ENCODE assay signal across 2 cellular contexts in genomic region chr11:46726206-46726862, GRCh38.
TF ChIP-seq lines count a peak whose summit lies in the region.

No MANE protein-coding gene starts in this region.

TF ChIP-seq in WTC11, 78 proteins besides CTCF, POLR2A, EP300 and RAD21:
- TF ChIP-seq ZNF423 (CRISPR knock-in tag; IDR thresholded peaks at IDR 0.05) = no peak
- TF ChIP-seq IRF1 (CRISPR knock-in tag; IDR thresholded peaks at IDR 0.05) = 0 out of 2 replicates have a peak, but pooled peaks have one; percentile 26
- no peak for TF ChIP-seq FOXJ3 (CRISPR knock-in tag; IDR thresholded peaks at IDR 0.05; ENCODE audit: borderline replicate concordance)
- no peak for TF ChIP-seq ZNF232 (CRISPR knock-in tag; IDR thresholded peaks at IDR 0.05)
- no peak for TF ChIP-seq PRRX2 (CRISPR knock-in tag; IDR thresholded peaks at IDR 0.05)
- peak; percentile 51; the same call in 1 of the 2 replicates for TF ChIP-seq GTF2I (CRISPR knock-in tag; conservative IDR thresholded peaks at IDR 0.05)
- no peak for TF ChIP-seq GABPB1 (CRISPR knock-in tag; IDR thresholded peaks at IDR 0.05)

TF ChIP-seq in HepG2, 621 proteins besides CTCF, POLR2A, EP300 and RAD21:
- no peak for TF ChIP-seq MAFK (conservative IDR thresholded peaks at IDR 0.05 in 1 of 2, IDR thresholded peaks at IDR 0.05 in 1 of 2; ENCODE audit: low read length in 2 of 2)
- 0 out of 2 replicates have a peak, but pooled peaks have one; percentile 22 for TF ChIP-seq SRY (CRISPR knock-in tag; IDR thresholded peaks at IDR 0.05)
- TF ChIP-seq HMGXB3 (CRISPR knock-in tag; IDR thresholded peaks at IDR 0.05; ENCODE audit: borderline replicate concordance) = 0 out of 2 replicates have a peak, but pooled peaks have one; percentile 19
- TF ChIP-seq ELF1 (CRISPR knock-in tag; IDR thresholded peaks at IDR 0.05) = no peak
- TF ChIP-seq RORA (CRISPR knock-in tag; IDR thresholded peaks at IDR 0.05) = no peak
- no peak for TF ChIP-seq ZBTB26 (CRISPR knock-in tag; IDR thresholded peaks at IDR 0.05; ENCODE audit: borderline replicate concordance)
- 0 out of 2 replicates have a peak, but pooled peaks have one; percentile 15 for TF ChIP-seq FOXC1 (CRISPR knock-in tag; IDR thresholded peaks at IDR 0.05; ENCODE audit: borderline replicate concordance)
- no peak for TF ChIP-seq ATAD3A (CRISPR knock-in tag; IDR thresholded peaks at IDR 0.05)
- 0 out of 2 replicates have a peak, but pooled peaks have one; percentile 44 for TF ChIP-seq CSRNP1 (CRISPR knock-in tag; IDR thresholded peaks at IDR 0.05)
- TF ChIP-seq RBM22 (optimal IDR thresholded peaks at IDR 0.05; ENCODE audit: low read length) = no peak
- TF ChIP-seq ZNF687 (CRISPR knock-in tag; IDR thresholded peaks at IDR 0.05) = peak; percentile 24; the same call in 1 of the 2 replicates
- TF ChIP-seq AGO2 (optimal IDR thresholded peaks at IDR 0.05; ENCODE audit: low read depth, low read length) = peak; percentile 90
- TF ChIP-seq PCBP2 (optimal IDR thresholded peaks at IDR 0.05; ENCODE audit: low read depth, low read length, poor library complexity, severe bottlenecking) = no peak
- no peak for TF ChIP-seq ZNF430 (CRISPR knock-in tag; IDR thresholded peaks at IDR 0.05)
- TF ChIP-seq SRSF1 (optimal IDR thresholded peaks at IDR 0.05; ENCODE audit: low read depth, low read length) = no peak
- peak; percentile 2; the same call in 1 of the 2 replicates for TF ChIP-seq NRL (CRISPR knock-in tag; IDR thresholded peaks at IDR 0.05; ENCODE audit: borderline replicate concordance)
- TF ChIP-seq KDM5A (IDR thresholded peaks at IDR 0.05; ENCODE audit: borderline replicate concordance, low read length) = no peak
- peak; percentile 50 for TF ChIP-seq RBFOX2 (IDR thresholded peaks at IDR 0.05; ENCODE audit: low read depth, low read length)
- TF ChIP-seq PHF21A (CRISPR knock-in tag; IDR thresholded peaks at IDR 0.05) = no peak
- TF ChIP-seq CBX5 (CRISPR knock-in tag; IDR thresholded peaks at IDR 0.05; ENCODE audit: borderline replicate concordance) = no peak
- TF ChIP-seq ZNF446 (CRISPR knock-in tag; IDR thresholded peaks at IDR 0.05) = no peak
- no peak for TF ChIP-seq ZNF335 (CRISPR knock-in tag; IDR thresholded peaks at IDR 0.05)
- TF ChIP-seq NONO (IDR thresholded peaks at IDR 0.05) = no peak
- peak; percentile 15; the same call in 1 of the 2 replicates for TF ChIP-seq NONO (CRISPR knock-in tag; conservative IDR thresholded peaks at IDR 0.05)
- no peak for TF ChIP-seq AKNA (CRISPR knock-in tag; IDR thresholded peaks at IDR 0.05; ENCODE audit: borderline replicate concordance)
- no peak for TF ChIP-seq ZNF484 (CRISPR knock-in tag; IDR thresholded peaks at IDR 0.05; ENCODE audit: borderline replicate concordance, low read depth)
- peak; percentile 89 for TF ChIP-seq ZMYM3 (CRISPR knock-in tag; IDR thresholded peaks at IDR 0.05)
- TF ChIP-seq NBN (conservative IDR thresholded peaks at IDR 0.05) = no peak
- TF ChIP-seq TBL1XR1 (IDR thresholded peaks at IDR 0.05; ENCODE audit: borderline replicate concordance, low read length, partially characterized antibody) = no peak
- no peak for TF ChIP-seq ZBTB4 (CRISPR knock-in tag; IDR thresholded peaks at IDR 0.05; ENCODE audit: borderline replicate concordance)
- TF ChIP-seq MZF1 (CRISPR knock-in tag; IDR thresholded peaks at IDR 0.05; ENCODE audit: borderline replicate concordance) = 0 out of 2 replicates have a peak, but pooled peaks have one; percentile 16
- no peak for TF ChIP-seq BHLHE40 (IDR thresholded peaks at IDR 0.05; ENCODE audit: low read length)
- peak; percentile 50; the same call in 1 of the 2 replicates for TF ChIP-seq KDM1A (CRISPR knock-in tag; IDR thresholded peaks at IDR 0.05)
- TF ChIP-seq PCBP1 (IDR thresholded peaks at IDR 0.05; ENCODE audit: borderline replicate concordance, low read depth, low read length) = no peak
- 0 out of 2 replicates have a peak, but pooled peaks have one; percentile 15 for TF ChIP-seq POLR2G (IDR thresholded peaks at IDR 0.05; ENCODE audit: low read depth, low read length)
- no peak for TF ChIP-seq ZNF564 (CRISPR knock-in tag; IDR thresholded peaks at IDR 0.05)
- TF ChIP-seq REL (CRISPR knock-in tag; conservative IDR thresholded peaks at IDR 0.05) = no peak
- no peak for TF ChIP-seq HNRNPH1 (optimal IDR thresholded peaks at IDR 0.05; ENCODE audit: low read depth, low read length)
- peak; percentile 97 for TF ChIP-seq ZNF629 (CRISPR knock-in tag; conservative IDR thresholded peaks at IDR 0.05)
- no peak for TF ChIP-seq ZNF367 (CRISPR knock-in tag; IDR thresholded peaks at IDR 0.05; ENCODE audit: borderline replicate concordance)
- no peak for TF ChIP-seq PRMT3 (CRISPR knock-in tag; IDR thresholded peaks at IDR 0.05; ENCODE audit: borderline replicate concordance, low read depth)
- no peak for TF ChIP-seq FOXA1 (IDR thresholded peaks at IDR 0.05)
- no peak for TF ChIP-seq FOXA1 (CRISPR knock-in tag; IDR thresholded peaks at IDR 0.05)
TF ChIP-seq in HepG2: peak in this region for 14.
